Comparison of ENCODE assay signal across 8 cellular contexts in the genomic region with DNA sequence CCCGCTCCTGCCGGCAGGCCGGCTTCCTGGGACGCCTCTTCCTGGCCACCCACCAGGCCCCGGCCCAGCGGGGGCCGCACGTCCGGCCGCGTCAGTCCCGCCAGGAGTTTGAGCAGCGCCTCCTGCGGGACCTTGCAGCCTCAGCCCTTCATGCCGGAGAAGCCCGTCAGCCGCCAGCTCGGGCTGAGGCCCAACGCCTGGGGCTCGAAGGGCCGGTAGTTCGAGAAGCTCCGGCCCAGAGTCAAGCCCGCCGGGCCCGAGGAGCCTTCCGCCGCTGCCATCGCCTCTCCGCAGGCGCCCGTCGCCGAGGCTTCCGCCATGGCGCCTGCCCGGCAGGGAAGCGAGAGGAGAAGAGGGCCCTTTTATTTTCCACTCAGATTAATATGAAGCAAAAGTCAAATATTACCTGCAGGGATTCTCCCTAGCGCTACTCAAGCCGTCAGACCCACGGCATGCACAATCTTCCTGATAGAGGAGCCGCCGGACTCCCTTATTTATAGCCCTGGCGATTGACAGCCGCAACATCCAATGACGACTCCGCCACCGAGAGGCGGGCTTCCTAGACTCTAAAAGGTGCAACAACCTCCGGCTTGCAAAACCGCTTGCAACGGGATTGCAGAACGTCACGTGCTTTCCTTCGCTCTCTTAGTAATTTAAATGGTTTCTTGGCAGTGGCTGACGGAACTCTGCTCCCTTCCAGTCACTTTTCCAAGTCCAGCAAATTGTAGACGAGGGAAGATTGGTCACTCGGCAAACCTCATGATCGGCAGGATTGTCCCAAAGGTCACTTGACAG. TPM values are rescaled to one million over a fixed set of nuclear protein-coding genes. Genes with fewer than 3 reads are reported as not detected.
DNase-seq lines count a peak whose midpoint lies in the region; ATAC-seq and TF ChIP-seq lines count a peak whose summit lies in the region.

TSS of gene SEPHS2 (minus strand) at position 467 of the 795 bp plus-strand sequence. CDS start at position 320, 147 bp downstream.

- peak; percentile 85 for ATAC-seq in HG03442 (IDR thresholded peaks at IDR 0.05; ENCODE audit: unreplicated experiment)
- peak; percentile 77 for ATAC-seq in left lobe of liver

- H3K36me3 ChIP-seq in BE2C = peaks cover 10% of the 10 kb centered on the region

- peak within 1 kb of the TSS; percentile 94 for H3K27ac Mint-ChIP-seq in activated CD4-positive, alpha-beta T cell treated with anti-CD3 and anti-CD28 coated beads, Interleukin-2, amount 10 ng/mL, durations not matched to agents 7 days and 5 days

- H3K9me3 ChIP-seq in BE2C = no peaks in the 10 kb centered on the region; the same call in 1 of the 2 replicates

- TF ChIP-seq CTCF in BE2C (IDR thresholded peaks at IDR 0.05; ENCODE audit: low read depth, low read length) = peak; percentile 38

- POLR2A ChIA-PET in activated CD4-positive, alpha-beta T cell treated with anti-CD3 and anti-CD28 coated beads, Interleukin-2, amount 10 ng/mL, durations not matched to agents 7 days and 5 days (lab: Charles Lee) = interaction anchor here (1.0 kb wide), 1 partner anchor 26 kb away, joined by 3 read pairs; no protein-coding TSS in a partner anchor

- TF ChIP-seq POLR2A in GM19193 (IDR thresholded peaks at IDR 0.05; ENCODE audit: extremely low read depth, insufficient read depth, insufficient read length) = peak; percentile 97

- CTCF ChIA-PET in activated CD4-positive, alpha-beta T cell treated with anti-CD3 and anti-CD28 coated beads, Interleukin-2, amount 10 ng/mL, durations not matched to agents 7 days and 5 days (lab: Charles Lee) = interaction anchor here (1.1 to 2.4 kb wide), 4 partner anchors 10 to 35 kb away, joined by 3 to 9 read pairs (median 6); no protein-coding TSS in a partner anchor

- H3K27me3 Mint-ChIP-seq in activated CD4-positive, alpha-beta T cell treated with anti-CD3 and anti-CD28 coated beads, Interleukin-2, amount 10 ng/mL, durations not matched to agents 7 days and 5 days = no peaks in the 10 kb centered on the region

- H3K4me3 Mint-ChIP-seq in activated CD4-positive, alpha-beta T cell treated with anti-CD3 and anti-CD28 coated beads, Interleukin-2, amount 10 ng/mL, durations not matched to agents 7 days and 5 days = peak within 1 kb of the TSS; percentile 88

- peaks cover 32% of the 10 kb centered on the region for H3K36me3 Mint-ChIP-seq in activated CD4-positive, alpha-beta T cell treated with anti-CD3 and anti-CD28 coated beads, Interleukin-2, amount 10 ng/mL, durations not matched to agents 7 days and 5 days (ENCODE audit: low read depth)

- no peaks in the 10 kb centered on the region for H3K4me1 ChIP-seq in BE2C

- H3K4me1 Mint-ChIP-seq in activated CD4-positive, alpha-beta T cell treated with anti-CD3 and anti-CD28 coated beads, Interleukin-2, amount 10 ng/mL, durations not matched to agents 7 days and 5 days = peaks cover 60% of the 10 kb centered on the region

- no peaks in the 10 kb centered on the region for H3K9me3 Mint-ChIP-seq in activated CD4-positive, alpha-beta T cell treated with anti-CD3 and anti-CD28 coated beads, Interleukin-2, amount 10 ng/mL, durations not matched to agents 7 days and 5 days

- H3K27me3 ChIP-seq in BE2C = no peaks in the 10 kb centered on the region

- DNase-seq in BE2C (peak; percentile 93), NCI-H526 treated with DMSO at 0.1 percent for 48 hours (lab: John Stamatoyannopoulos, UW) (peak; percentile 93), dedifferentiated amniotic fluid mesenchymal stem cell (ENCODE audit: extremely low spot score) (peak; percentile 98), left lobe of liver (ENCODE audit: low spot score) (peak; percentile 100)
- DNase-seq in activated CD4-positive, alpha-beta T cell treated with anti-CD3 and anti-CD28 coated beads, Interleukin-2, amount 10 ng/mL, durations not matched to agents 7 days and 5 days = peak; percentile 97
- DNase-seq in stimulated activated CD4-positive, alpha-beta T cell treated with anti-CD3 and anti-CD28 coated beads, Interleukin-2, amount 100 ng/mL, for 4 hours (ENCODE audit: low read depth) = peak; percentile 93

- peak within 1 kb of the TSS; percentile 91 for H3K4me3 ChIP-seq in BE2C (ENCODE audit: low read depth, low read length)

RNA-seq across cellular contexts. Expression of gene SEPHS2, which starts in this region (rescaled TPM):
- polyA plus RNA-seq in BE2C (2012; ENCODE audit: insufficient read depth, insufficient read length, low read depth) = 106 TPM
- total RNA-seq in activated CD4-positive, alpha-beta T cell treated with anti-CD3 and anti-CD28 coated beads, Interleukin-2, amount 10 ng/mL, durations not matched to agents 7 days and 5 days = 10 to 100 TPM; 52.2 to 58.9 TPM
- total RNA-seq in left lobe of liver = 199 TPM

Comparison
In these comparisons a context has a peak if more than half of its experiments do, and no peak if none do; other contexts are left out.
1. Peak in every context shown above with its lines: DNase-seq, ATAC-seq and H3K4me3 ChIP-seq.